In genomic region chr6:43013843-43014433, GRCh38 we compare ENCODE assay signal across 8 cellular contexts. TPM values are rescaled to one million over a fixed set of nuclear protein-coding genes. Genes with fewer than 3 reads are reported as not detected.
DNase-seq lines count a peak whose midpoint lies in the region; ATAC-seq, FAIRE-seq and TF ChIP-seq lines count a peak whose summit lies in the region.

TSS of gene KLHDC3 (plus strand) at chr6:43014249. CDS start at chr6:43017193, 2,944 bp downstream.
TSS of gene MEA1 (minus strand) at chr6:43013946. CDS start at chr6:43013813, 133 bp downstream.

- TF ChIP-seq CTCF in AG10803 (conservative IDR thresholded peaks at IDR 0.05; ENCODE audit: low read length), result no peak

- ATAC-seq in GM19043 (IDR thresholded peaks at IDR 0.05; ENCODE audit: low read depth, unreplicated experiment) (peak; percentile 91), HG03378 (IDR thresholded peaks at IDR 0.05; ENCODE audit: unreplicated experiment) (peak; percentile 92)

- FAIRE-seq in islet of Langerhans (lab: Jason Lieb, UNC), result peak; percentile 96

- DNase-seq in AG10803 (ENCODE audit: low read depth) (peak; percentile 100), NCI-H460 (ENCODE audit: extremely low read depth, low read depth) (peak; percentile 99), cerebellar nuclear complex (lab: John Stamatoyannopoulos, UW) (peak; percentile 99)
- peak; percentile 97 for DNase-seq in activated CD4-positive, CD25-positive, alpha-beta regulatory T cell treated with anti-CD3 and anti-CD28 coated beads, Interleukin-2, amount 50 U/mL, for 72 hours
- DNase-seq in stimulated activated CD4-positive, alpha-beta T cell treated with anti-CD3 and anti-CD28 coated beads, Interleukin-12 subunit alpha, Interleukin-12 subunit beta, amount 100 ng/mL, for 4 hours, result peak; percentile 96

- peak within 1 kb of the TSS; percentile 81 for H3K4me3 ChIP-seq in AG10803 (ENCODE audit: low read length)

RNA-seq across cellular contexts. Expression of gene KLHDC3, which starts in this region (rescaled TPM):
- total RNA-seq in NCI-H460 (2014; rRNA removed; shearing (Covaris generic)), result 30.6 and 32.4 TPM in 2 replicates
- polyA plus RNA-seq in NCI-H460 (2014; cell fraction: nucleus; rRNA removed), result 32.7 and 39.8 TPM in 2 replicates

RNA-seq across cellular contexts. Expression of gene MEA1, which starts in this region (rescaled TPM):
- total RNA-seq in NCI-H460 (2014; rRNA removed; shearing (Covaris generic)), result 38.0 and 45.9 TPM in 2 replicates
- 43.8 and 45.4 TPM in 2 replicates for polyA plus RNA-seq in NCI-H460 (2014; cell fraction: nucleus; rRNA removed)

Comparison
In these comparisons a context has a peak if more than half of its experiments do, and no peak if none do; other contexts are left out.
1. Peak in every context shown above with its lines: DNase-seq, ATAC-seq and H3K4me3 ChIP-seq.